1 cellular context compared by ENCODE assay signal in genomic region chr1:57162607-57163235, GRCh38.
TF ChIP-seq lines count a peak whose summit lies in the region.

No MANE protein-coding gene starts in this region.

TF ChIP-seq in WTC11, 78 proteins besides CTCF, POLR2A, EP300 and RAD21 (continued from another document):
- TF ChIP-seq, protein P1, sequence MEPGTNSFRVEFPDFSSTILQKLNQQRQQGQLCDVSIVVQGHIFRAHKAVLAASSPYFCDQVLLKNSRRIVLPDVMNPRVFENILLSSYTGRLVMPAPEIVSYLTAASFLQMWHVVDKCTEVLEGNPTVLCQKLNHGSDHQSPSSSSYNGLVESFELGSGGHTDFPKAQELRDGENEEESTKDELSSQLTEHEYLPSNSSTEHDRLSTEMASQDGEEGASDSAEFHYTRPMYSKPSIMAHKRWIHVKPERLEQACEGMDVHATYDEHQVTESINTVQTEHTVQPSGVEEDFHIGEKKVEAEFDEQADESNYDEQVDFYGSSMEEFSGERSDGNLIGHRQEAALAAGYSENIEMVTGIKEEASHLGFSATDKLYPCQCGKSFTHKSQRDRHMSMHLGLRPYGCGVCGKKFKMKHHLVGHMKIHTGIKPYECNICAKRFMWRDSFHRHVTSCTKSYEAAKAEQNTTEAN (CRISPR knock-in tag; IDR thresholded peaks at IDR 0.05), result no peak
- TF ChIP-seq, protein P2, sequence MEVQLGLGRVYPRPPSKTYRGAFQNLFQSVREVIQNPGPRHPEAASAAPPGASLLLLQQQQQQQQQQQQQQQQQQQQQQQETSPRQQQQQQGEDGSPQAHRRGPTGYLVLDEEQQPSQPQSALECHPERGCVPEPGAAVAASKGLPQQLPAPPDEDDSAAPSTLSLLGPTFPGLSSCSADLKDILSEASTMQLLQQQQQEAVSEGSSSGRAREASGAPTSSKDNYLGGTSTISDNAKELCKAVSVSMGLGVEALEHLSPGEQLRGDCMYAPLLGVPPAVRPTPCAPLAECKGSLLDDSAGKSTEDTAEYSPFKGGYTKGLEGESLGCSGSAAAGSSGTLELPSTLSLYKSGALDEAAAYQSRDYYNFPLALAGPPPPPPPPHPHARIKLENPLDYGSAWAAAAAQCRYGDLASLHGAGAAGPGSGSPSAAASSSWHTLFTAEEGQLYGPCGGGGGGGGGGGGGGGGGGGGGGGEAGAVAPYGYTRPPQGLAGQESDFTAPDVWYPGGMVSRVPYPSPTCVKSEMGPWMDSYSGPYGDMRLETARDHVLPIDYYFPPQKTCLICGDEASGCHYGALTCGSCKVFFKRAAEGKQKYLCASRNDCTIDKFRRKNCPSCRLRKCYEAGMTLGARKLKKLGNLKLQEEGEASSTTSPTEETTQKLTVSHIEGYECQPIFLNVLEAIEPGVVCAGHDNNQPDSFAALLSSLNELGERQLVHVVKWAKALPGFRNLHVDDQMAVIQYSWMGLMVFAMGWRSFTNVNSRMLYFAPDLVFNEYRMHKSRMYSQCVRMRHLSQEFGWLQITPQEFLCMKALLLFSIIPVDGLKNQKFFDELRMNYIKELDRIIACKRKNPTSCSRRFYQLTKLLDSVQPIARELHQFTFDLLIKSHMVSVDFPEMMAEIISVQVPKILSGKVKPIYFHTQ (CRISPR knock-in tag; IDR thresholded peaks at IDR 0.05), result no peak
- TF ChIP-seq ATF6 (CRISPR knock-in tag; IDR thresholded peaks at IDR 0.05) (no peak), ZSCAN18 (CRISPR knock-in tag; IDR thresholded peaks at IDR 0.05) (no peak)
TF ChIP-seq in WTC11: peak in this region for 0.
